8 cellular contexts compared by ENCODE assay signal in genomic region chr3:141311496-141312358, GRCh38. TPM values are rescaled to one million over a fixed set of nuclear protein-coding genes. Genes with fewer than 3 reads are reported as not detected.
DNase-seq lines count a peak whose midpoint lies in the region; ATAC-seq, FAIRE-seq and TF ChIP-seq lines count a peak whose summit lies in the region.

No MANE protein-coding gene starts in this region.

- H3K36me3 Mint-ChIP-seq in neural crest cell (ENCODE audit: low read depth), result no peaks in the 10 kb centered on the region

- H3K4me3 ChIP-seq in RWPE2 (ENCODE audit: severe bottlenecking) (peak overlapping the region; percentile 72), fibroblast of villous mesenchyme (ENCODE audit: low read depth, low read length) (peak overlapping the region; percentile 93), stomach smooth muscle (ENCODE audit: low read length in 2 of 2) (peak overlapping the region; percentile 65 to 96)

- H3K9me3 Mint-ChIP-seq in neural crest cell, result no peaks in the 10 kb centered on the region

- H3K27ac Mint-ChIP-seq in neural crest cell (ENCODE audit: unreplicated experiment), result peak overlapping the region; percentile 98

- in situ Hi-C loops in G401 (cut with HindIII; ENCODE audit: low sequenced_read_pairs), result no loop called here

- DNase-seq in G401 (ENCODE audit: low spot score) (peak; percentile 98), H54 (ENCODE audit: insufficient read length, low spot score) (peak; percentile 86), LoVo (ENCODE audit: low spot score) (peak; percentile 98), RWPE2 (ENCODE audit: low spot score) (peak; percentile 97), fibroblast of villous mesenchyme (ENCODE audit: low read depth) (peak; percentile 99), neural crest cell (ENCODE audit: low read depth, low spot score) (peak; percentile 98)
- DNase-seq in activated effector memory CD4-positive, alpha-beta T cell treated with anti-CD3 and anti-CD28 coated beads, Interleukin-2, amount 50 U/mL, for 16 hours, result peak; percentile 99

- peak; percentile 82 for TF ChIP-seq CTCF in RWPE2 (IDR thresholded peaks at IDR 0.05; ENCODE audit: poor library complexity, severe bottlenecking)
- TF ChIP-seq CTCF in fibroblast of villous mesenchyme (IDR thresholded peaks at IDR 0.05; ENCODE audit: insufficient read depth, low read depth, low read length), result peak; percentile 73
- peak; percentile 87 for TF ChIP-seq CTCF in neural crest cell (conservative IDR thresholded peaks at IDR 0.05)

- H3K9ac ChIP-seq in stomach smooth muscle (ENCODE audit: low read length in 2 of 2), result peak overlapping the region; percentile 79 to 85

- H3K4me3 Mint-ChIP-seq in neural crest cell, result peak overlapping the region; percentile 98

- peak; percentile 55 for FAIRE-seq in H54 (lab: Jason Lieb, UNC)

- no peaks in the 10 kb centered on the region for H3K27me3 ChIP-seq in RWPE2 (ENCODE audit: insufficient read depth, poor library complexity, severe bottlenecking)
- no peaks in the 10 kb centered on the region for H3K27me3 ChIP-seq in stomach smooth muscle (ENCODE audit: control insufficient read depth in 1 of 2, insufficient read depth in 2 of 2, low read length in 2 of 2)

- H3K9me3 ChIP-seq in RWPE2 (ENCODE audit: severe bottlenecking), result no peaks in the 10 kb centered on the region
- no peaks in the 10 kb centered on the region for H3K9me3 ChIP-seq in stomach smooth muscle (ENCODE audit: control insufficient read depth in 2 of 2, low read length in 2 of 2)

- peaks cover 3% of the 10 kb centered on the region for H3K4me1 ChIP-seq in RWPE2 (ENCODE audit: insufficient read depth, poor library complexity, severe bottlenecking)
- H3K4me1 ChIP-seq in stomach smooth muscle (ENCODE audit: control insufficient read depth, insufficient read depth, low read length), result peaks cover 14% of the 10 kb centered on the region

- H3K36me3 ChIP-seq in RWPE2 (ENCODE audit: low read depth) (no peaks in the 10 kb centered on the region), stomach smooth muscle (ENCODE audit: control insufficient read depth in 2 of 2, insufficient read depth in 2 of 2, low read length in 2 of 2) (no peaks in the 10 kb centered on the region)

- peaks cover 29% of the 10 kb centered on the region for H3K4me1 Mint-ChIP-seq in neural crest cell

- H3K27me3 Mint-ChIP-seq in neural crest cell (ENCODE audit: low read depth), result no peaks in the 10 kb centered on the region

- H3K27ac ChIP-seq in RWPE2 (ENCODE audit: poor library complexity, severe bottlenecking) (peak overlapping the region; percentile 36), stomach smooth muscle (ENCODE audit: low read length) (peak overlapping the region; percentile 70)

- ATAC-seq in RWPE2 (ENCODE audit: low read depth), result peak; percentile 95

- peak; percentile 60 for TF ChIP-seq POLR2A in H54 (IDR thresholded peaks at IDR 0.05; ENCODE audit: low read depth, low read length)

RNA-seq across cellular contexts. Expression of gene ZBTB38, which starts 56.6 kb away (rescaled TPM):
- 7.4 and 33.8 TPM in 2 replicates for total RNA-seq in G401 (2014; rRNA removed; shearing (Covaris generic))
- 210 and 326 TPM in 2 replicates for total RNA-seq in fibroblast of villous mesenchyme
- 27.9 and 28.1 TPM in 2 replicates for total RNA-seq in neural crest cell

Comparison
In these comparisons a context has a peak if more than half of its experiments do, and no peak if none do; other contexts are left out.
1. Peak in every context shown above with its lines: DNase-seq, ATAC-seq, H3K4me3 ChIP-seq and H3K27ac ChIP-seq.